ENCODE assay signal across 1 cellular context in the genomic region with DNA sequence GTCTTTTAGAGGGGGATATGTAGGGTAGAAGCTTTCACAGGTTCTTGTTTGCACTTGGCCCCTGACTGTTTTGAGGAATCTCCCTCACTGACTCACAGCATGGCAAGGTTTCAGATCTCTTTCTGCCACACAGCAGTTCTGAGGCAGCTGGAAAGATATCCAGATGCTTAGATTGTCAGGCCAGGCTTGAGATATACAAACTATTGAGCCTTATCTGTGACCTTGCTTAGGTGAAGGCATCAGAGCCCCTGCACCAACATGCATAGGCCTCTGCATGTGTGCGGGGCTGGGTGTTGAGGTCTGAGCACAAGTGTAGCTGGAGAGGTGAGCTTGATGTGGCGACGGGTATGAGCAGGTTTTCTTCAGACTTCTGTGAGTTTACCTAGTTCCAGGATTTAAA.
TF ChIP-seq lines count a peak whose summit lies in the region.

No MANE protein-coding gene starts in this region.

TF ChIP-seq in SK-N-SH treated with all-trans-retinoic acid at 6 μM for 48 hours, 23 proteins besides CTCF, POLR2A, EP300 and RAD21 (continued from another document):
- TF ChIP-seq, protein P1, sequence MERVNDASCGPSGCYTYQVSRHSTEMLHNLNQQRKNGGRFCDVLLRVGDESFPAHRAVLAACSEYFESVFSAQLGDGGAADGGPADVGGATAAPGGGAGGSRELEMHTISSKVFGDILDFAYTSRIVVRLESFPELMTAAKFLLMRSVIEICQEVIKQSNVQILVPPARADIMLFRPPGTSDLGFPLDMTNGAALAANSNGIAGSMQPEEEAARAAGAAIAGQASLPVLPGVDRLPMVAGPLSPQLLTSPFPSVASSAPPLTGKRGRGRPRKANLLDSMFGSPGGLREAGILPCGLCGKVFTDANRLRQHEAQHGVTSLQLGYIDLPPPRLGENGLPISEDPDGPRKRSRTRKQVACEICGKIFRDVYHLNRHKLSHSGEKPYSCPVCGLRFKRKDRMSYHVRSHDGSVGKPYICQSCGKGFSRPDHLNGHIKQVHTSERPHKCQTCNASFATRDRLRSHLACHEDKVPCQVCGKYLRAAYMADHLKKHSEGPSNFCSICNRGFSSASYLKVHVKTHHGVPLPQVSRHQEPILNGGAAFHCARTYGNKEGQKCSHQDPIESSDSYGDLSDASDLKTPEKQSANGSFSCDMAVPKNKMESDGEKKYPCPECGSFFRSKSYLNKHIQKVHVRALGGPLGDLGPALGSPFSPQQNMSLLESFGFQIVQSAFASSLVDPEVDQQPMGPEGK (CRISPR knock-in tag; IDR thresholded peaks at IDR 0.05; ENCODE audit: borderline replicate concordance): no peak
